In genomic region chr10:93947055-93947454, GRCh38 we compare ENCODE assay signal across 14 cellular contexts. TPM values are rescaled to one million over a fixed set of nuclear protein-coding genes. Genes with fewer than 3 reads are reported as not detected.
A peak's percentile ranks its signal among the peaks of the same experiment; 100 is the strongest.
DNase-seq lines count a peak whose midpoint lies in the region; ATAC-seq and TF ChIP-seq lines count a peak whose summit lies in the region.
"Had no signal": no experiment of that assay in that cellular context is flagged by ENCODE, and none has a peak within 500 bp of the region (broad histone marks: within the 10 kb centered on the region; RNA-seq: fewer than 3 reads in every experiment).

No MANE protein-coding gene starts in this region.

- H3K27ac ChIP-seq in SJSA1 (no peak overlapping the region), psoas muscle (peak overlapping the region; percentile 89), left lung (no peak overlapping the region), Peyer's patch (no peak overlapping the region)
- H3K27ac ChIP-seq: esophagus squamous epithelium, KMS-11, stomach had no signal

- H3K4me1 ChIP-seq in SJSA1 (replicated peaks) (peaks cover 13% of the 10 kb centered on the region), psoas muscle (peaks cover 39% of the 10 kb centered on the region), left lung (no peaks in the 10 kb centered on the region), Peyer's patch (no peaks in the 10 kb centered on the region)
- H3K4me1 ChIP-seq: esophagus squamous epithelium, stomach had no signal

- H3K9me3 ChIP-seq in SJSA1 (replicated peaks), result 0 out of 2 replicates have a peak, but pooled peaks cover 2% of the 10 kb centered on the region
- no peaks in the 10 kb centered on the region for H3K9me3 ChIP-seq in psoas muscle
- H3K9me3 ChIP-seq in left lung, result no peaks in the 10 kb centered on the region
- no peaks in the 10 kb centered on the region for H3K9me3 ChIP-seq in Peyer's patch
- H3K9me3 ChIP-seq: esophagus squamous epithelium, stomach had no signal

- DNase-seq in DMS 273 (lab: John Stamatoyannopoulos, UW; ENCODE audit: unreplicated experiment) (peak; percentile 58), SJSA1 (ENCODE audit: low read depth in 1 of 2, low spot score in 2 of 2) (peak; percentile 21 to 57), Right ventricle myocardium inferior (ENCODE audit: missing footprints) (no peak), psoas muscle (peak; percentile 51 to 81), left lung (no peak), Peyer's patch (no peak)
- DNase-seq in activated CD4-positive, alpha-beta T cell treated with anti-CD3 and anti-CD28 coated beads, Interleukin-2, amount 10 ng/mL, durations not matched to agents 7 days and 5 days, result no peak
- DNase-seq in stimulated activated naive CD4-positive, alpha-beta T cell treated with Interleukin-2 at 50 U/mL for 16 hours (lab: John Stamatoyannopoulos, UW), result no peak
- DNase-seq: anterior cingulate cortex; CD4-positive, CD25-positive, alpha-beta regulatory T cell; esophagus squamous epithelium; NCI-H510A treated with DMSO at 0.1 percent for 48 hours; stomach had no signal

- intact Hi-C loops in Right ventricle myocardium inferior (cut with DNase I) (no loop called here), psoas muscle (cut with DNase I) (loop anchor here in 1 of 2 donors (5.0 to 10.0 kb wide), 2 partner anchors 45 to 188 kb away; partner anchors contain the start of gene PLCE1), left lung (cut with DNase I) (no loop called here)

- TF ChIP-seq CTCF in psoas muscle (IDR thresholded peaks at IDR 0.05), result no peak
- TF ChIP-seq CTCF in left lung (IDR thresholded peaks at IDR 0.05), result no peak
- TF ChIP-seq CTCF in Peyer's patch (IDR thresholded peaks at IDR 0.05), result no peak

- H3K27me3 ChIP-seq in SJSA1 (replicated peaks) (no peaks in the 10 kb centered on the region), psoas muscle (ENCODE audit: insufficient read depth in 3 of 3, low read length in 2 of 3) (no peaks in the 10 kb centered on the region), left lung (no peaks in the 10 kb centered on the region), Peyer's patch (no peaks in the 10 kb centered on the region)
- H3K27me3 ChIP-seq: esophagus squamous epithelium, stomach had no signal

- H3K36me3 Mint-ChIP-seq in activated CD4-positive, alpha-beta T cell treated with anti-CD3 and anti-CD28 coated beads, Interleukin-2, amount 10 ng/mL, durations not matched to agents 7 days and 5 days (ENCODE audit: low read depth), result no peaks in the 10 kb centered on the region

- CTCF ChIA-PET in activated CD4-positive, alpha-beta T cell treated with anti-CD3 and anti-CD28 coated beads, Interleukin-2, amount 10 ng/mL, durations not matched to agents 7 days and 5 days (lab: Charles Lee), result no interaction called here

- WGBS in psoas muscle, 3 donors, result 14 to 27% (median 22%) methylated on average over 8 of the region's 8 CpGs

- H3K36me3 ChIP-seq in SJSA1, result no peaks in the 10 kb centered on the region
- H3K36me3 ChIP-seq in psoas muscle (ENCODE audit: insufficient read depth in 1 of 2, low read depth in 1 of 2), result no peaks in the 10 kb centered on the region
- H3K36me3 ChIP-seq in left lung, result no peaks in the 10 kb centered on the region
- no peaks in the 10 kb centered on the region for H3K36me3 ChIP-seq in Peyer's patch
- H3K36me3 ChIP-seq: esophagus squamous epithelium, stomach had no signal

- TF ChIP-seq POLR2A in Peyer's patch (IDR thresholded peaks at IDR 0.05), result no peak

- POLR2A ChIA-PET in activated CD4-positive, alpha-beta T cell treated with anti-CD3 and anti-CD28 coated beads, Interleukin-2, amount 10 ng/mL, durations not matched to agents 7 days and 5 days (lab: Charles Lee), result no interaction called here

- no peaks in the 10 kb centered on the region for H3K27me3 Mint-ChIP-seq in activated CD4-positive, alpha-beta T cell treated with anti-CD3 and anti-CD28 coated beads, Interleukin-2, amount 10 ng/mL, durations not matched to agents 7 days and 5 days
- H3K27me3 Mint-ChIP-seq: CD4-positive, CD25-positive, alpha-beta regulatory T cell had no signal

- H3K4me3 ChIP-seq in SJSA1, result no peak overlapping the region
- H3K4me3 ChIP-seq in psoas muscle, result peak overlapping the region; percentile 2
- no peak overlapping the region for H3K4me3 ChIP-seq in left lung
- H3K4me3 ChIP-seq in Peyer's patch, result no peak overlapping the region
- H3K4me3 ChIP-seq: esophagus squamous epithelium, stomach had no signal

- no peaks in the 10 kb centered on the region for H3K9me3 Mint-ChIP-seq in activated CD4-positive, alpha-beta T cell treated with anti-CD3 and anti-CD28 coated beads, Interleukin-2, amount 10 ng/mL, durations not matched to agents 7 days and 5 days

- no peak overlapping the region for H3K27ac Mint-ChIP-seq in activated CD4-positive, alpha-beta T cell treated with anti-CD3 and anti-CD28 coated beads, Interleukin-2, amount 10 ng/mL, durations not matched to agents 7 days and 5 days
- H3K27ac Mint-ChIP-seq: CD4-positive, CD25-positive, alpha-beta regulatory T cell had no signal

- peak; percentile 86 for ATAC-seq in Right ventricle myocardium inferior
- ATAC-seq in psoas muscle, result peak; percentile 98 to 99 (median 99)
- no peak for ATAC-seq in left lung

- H3K4me3 Mint-ChIP-seq in activated CD4-positive, alpha-beta T cell treated with anti-CD3 and anti-CD28 coated beads, Interleukin-2, amount 10 ng/mL, durations not matched to agents 7 days and 5 days, result no peak overlapping the region
- H3K4me3 Mint-ChIP-seq: CD4-positive, CD25-positive, alpha-beta regulatory T cell had no signal

- no peaks in the 10 kb centered on the region for H3K4me1 Mint-ChIP-seq in activated CD4-positive, alpha-beta T cell treated with anti-CD3 and anti-CD28 coated beads, Interleukin-2, amount 10 ng/mL, durations not matched to agents 7 days and 5 days

RNA-seq across cellular contexts. Expression of gene PLCE1, which starts 46.7 kb away (rescaled TPM):
- 3.7 and 8.1 TPM in 2 replicates for total RNA-seq in SJSA1 (2014; rRNA removed; shearing (Covaris generic))
- total RNA-seq in Right ventricle myocardium inferior (4.2 TPM), psoas muscle (10 to 100 TPM in 1 of 4 donors, 1 to 10 TPM in 3; 2.8 to 11.5 (median 5.8) TPM), left lung (1 to 10 TPM; 6.9 to 9.8 TPM), Peyer's patch (10 to 100 TPM; 15.4 to 42.9 (median 33.5) TPM)
- 1 to 10 TPM in 1 of 3 donors, under 1 TPM in 2; 0.43 to 1.1 (median 0.94) TPM for polyA plus RNA-seq in psoas muscle
- total RNA-seq in activated CD4-positive, alpha-beta T cell treated with anti-CD3 and anti-CD28 coated beads, Interleukin-2, amount 10 ng/mL, durations not matched to agents 7 days and 5 days, result under 1 TPM; 0.02 to 0.04 TPM
- total RNA-seq: CD4-positive, CD25-positive, alpha-beta regulatory T cell had no signal

RNA-seq across cellular contexts. Expression of gene SLC35G1, which starts 53.3 kb away (rescaled TPM):
- total RNA-seq in SJSA1 (2014; rRNA removed; shearing (Covaris generic)), result 15.4 and 16.0 TPM in 2 replicates
- total RNA-seq in Right ventricle myocardium inferior (1.8 TPM), psoas muscle (1 to 10 TPM; 1.3 to 2.3 (median 2.1) TPM), left lung (1 to 10 TPM; 3.7 to 5.7 TPM), Peyer's patch (10 to 100 TPM in 3 of 4 donors, not detected in 1; 21.1 to 69.7 (median 68.3) TPM)
- 1 to 10 TPM; 1.6 to 2.7 (median 2.5) TPM for polyA plus RNA-seq in psoas muscle
- total RNA-seq in activated CD4-positive, alpha-beta T cell treated with anti-CD3 and anti-CD28 coated beads, Interleukin-2, amount 10 ng/mL, durations not matched to agents 7 days and 5 days, result 1 to 10 TPM; 3.0 to 4.4 TPM

Comparison
In these comparisons a context has a peak if more than half of its experiments do, and no peak if none do; other contexts are left out.
1. DNase-seq: peak in DMS 273 (single experiment), SJSA1 (2 of 2) and psoas muscle (2 of 2); none in Right ventricle myocardium inferior (single experiment), left lung (0 of 2), activated CD4-positive, alpha-beta T cell treated with anti-CD3 and anti-CD28 coated beads, Interleukin-2, amount 10 ng/mL, durations not matched to agents 7 days and 5 days (single experiment), Peyer's patch (0 of 3) and stimulated activated naive CD4-positive, alpha-beta T cell treated with Interleukin-2 at 50 U/mL for 16 hours (single experiment).